8 cellular contexts compared by ENCODE assay signal in genomic region chr16:21708533-21709115, GRCh38. TPM values are rescaled to one million over a fixed set of nuclear protein-coding genes. Genes with fewer than 3 reads are reported as not detected.
DNase-seq lines count a peak whose midpoint lies in the region; ATAC-seq and TF ChIP-seq lines count a peak whose summit lies in the region.

No MANE protein-coding gene starts in this region.

- H3K27ac ChIP-seq in ascending aorta (no peak overlapping the region), hepatocyte (no peak overlapping the region), smooth muscle cell (ENCODE audit: low read depth) (no peak overlapping the region)

- H3K4me2 ChIP-seq in hepatocyte (peak overlapping the region; percentile 38), smooth muscle cell (peak overlapping the region; percentile 52)

- no peaks in the 10 kb centered on the region for H3F3A ChIP-seq in smooth muscle cell (ENCODE audit: low read depth)

- WGBS in hepatocyte (ENCODE audit: low lambda C conversion rate, missing lambda C conversion rate), result 16% methylated on average over 10 of the region's 10 CpGs
- 17% methylated on average over 10 of the region's 10 CpGs for WGBS in smooth muscle cell (ENCODE audit: low lambda C conversion rate)

- no peaks in the 10 kb centered on the region for H3K4me1 ChIP-seq in ascending aorta
- no peaks in the 10 kb centered on the region for H3K4me1 ChIP-seq in hepatocyte (ENCODE audit: insufficient read depth)
- H3K4me1 ChIP-seq in smooth muscle cell (ENCODE audit: low read depth), result no peaks in the 10 kb centered on the region

- H4K20me1 ChIP-seq in hepatocyte (ENCODE audit: insufficient read depth, poor library complexity, severe bottlenecking) (no peaks in the 10 kb centered on the region), smooth muscle cell (ENCODE audit: low read depth) (no peaks in the 10 kb centered on the region)

- ATAC-seq in HG02870 (IDR thresholded peaks at IDR 0.05; ENCODE audit: unreplicated experiment), result no peak
- ATAC-seq in HG03565 (IDR thresholded peaks at IDR 0.05; ENCODE audit: unreplicated experiment), result no peak

- H3K36me3 ChIP-seq in ascending aorta (no peaks in the 10 kb centered on the region), hepatocyte (replicated peaks; ENCODE audit: insufficient read depth, low read depth) (no peaks in the 10 kb centered on the region), smooth muscle cell (ENCODE audit: low read depth) (no peaks in the 10 kb centered on the region)

- DNase-seq in NCI-H1694 treated with DMSO at 0.1 percent for 48 hours (lab: John Stamatoyannopoulos, UW), result peak; percentile 23
- peak; percentile 25 for DNase-seq in T1000 (lab: John Stamatoyannopoulos, UW)
- DNase-seq in ascending aorta (ENCODE audit: low spot score in 2 of 2), result peak; percentile 23 to 85
- peak; percentile 88 for DNase-seq in hepatocyte (ENCODE audit: low spot score)
- DNase-seq in smooth muscle cell (lab: John Stamatoyannopoulos, UW; ENCODE audit: unreplicated experiment), result peak; percentile 23

- H3K79me2 ChIP-seq in hepatocyte (no peaks in the 10 kb centered on the region), smooth muscle cell (ENCODE audit: low read depth) (no peaks in the 10 kb centered on the region)

- peaks cover 4% of the 10 kb centered on the region for H3K27me3 ChIP-seq in ascending aorta
- H3K27me3 ChIP-seq in hepatocyte, result no peaks in the 10 kb centered on the region
- H3K27me3 ChIP-seq in smooth muscle cell (ENCODE audit: low read depth), result no peaks in the 10 kb centered on the region

- peak; percentile 5 for TF ChIP-seq CTCF in GM12801 (IDR thresholded peaks at IDR 0.05; ENCODE audit: extremely low read depth, insufficient read length)
- TF ChIP-seq CTCF in ascending aorta (IDR thresholded peaks at IDR 0.05), result peak; percentile 64 to 84 (median 75)
- TF ChIP-seq CTCF in hepatocyte (IDR thresholded peaks at IDR 0.05; ENCODE audit: poor library complexity), result peak; percentile 88
- peak; percentile 85 for TF ChIP-seq CTCF in smooth muscle cell (IDR thresholded peaks at IDR 0.05; ENCODE audit: borderline replicate concordance, insufficient read depth, poor library complexity, severe bottlenecking)

- H3K9ac ChIP-seq in smooth muscle cell (ENCODE audit: low read depth), result no peak overlapping the region

- intact Hi-C loops in ascending aorta (cut with DNase I), result loop anchor here (5.0 kb wide), 1 partner anchor 126 kb away; no protein-coding TSS in a partner anchor

- no peaks in the 10 kb centered on the region for H3K9me3 ChIP-seq in ascending aorta
- no peaks in the 10 kb centered on the region for H3K9me3 ChIP-seq in hepatocyte (ENCODE audit: low read depth)
- H3K9me3 ChIP-seq in smooth muscle cell (replicated peaks; ENCODE audit: low read depth), result no peaks in the 10 kb centered on the region

- H2AFZ ChIP-seq in hepatocyte, result no peak overlapping the region
- H2AFZ ChIP-seq in smooth muscle cell (ENCODE audit: low read depth), result no peak overlapping the region

- H3K4me3 ChIP-seq in ascending aorta (no peak overlapping the region), hepatocyte (no peak overlapping the region), smooth muscle cell (no peak overlapping the region)

- no peaks in the 10 kb centered on the region for H3K9me2 ChIP-seq in hepatocyte (replicated peaks; ENCODE audit: insufficient read depth)

RNA-seq across cellular contexts. Expression of gene OTOA, which starts 44.9 kb away (rescaled TPM):
- total RNA-seq in ascending aorta, result not detected
- total RNA-seq in hepatocyte, result 0.07 TPM in 1 of 2 replicates, not detected in the other
- not detected in 2 replicates for polyA plus RNA-seq in hepatocyte
- total RNA-seq in smooth muscle cell, result 0.31 TPM in 1 of 2 replicates, not detected in the other
- not detected in 2 replicates for polyA plus RNA-seq in smooth muscle cell

RNA-seq across cellular contexts. Expression of gene IGSF6, which starts 56.2 kb away (rescaled TPM):
- total RNA-seq in ascending aorta (3.1 TPM), hepatocyte (0.56 and 0.70 TPM in 2 replicates), smooth muscle cell (not detected in 2 replicates)
- polyA plus RNA-seq in hepatocyte (0.35 and 2.2 TPM in 2 replicates), smooth muscle cell (0.06 and 0.13 TPM in 2 replicates)

Comparison
In these comparisons a context has a peak if more than half of its experiments do, and no peak if none do; other contexts are left out.
1. CTCF ChIP-seq: peak in every context shown above with its lines; median percentile 88 in hepatocyte; 85 in smooth muscle cell; 75 in ascending aorta; 5 in GM12801.
2. DNase-seq: peak in every context shown above with its lines; median percentile 88 in hepatocyte; 54 in ascending aorta; 25 in T1000; 23 in NCI-H1694 treated with DMSO at 0.1 percent for 48 hours; 23 in smooth muscle cell.